In the genomic region with DNA sequence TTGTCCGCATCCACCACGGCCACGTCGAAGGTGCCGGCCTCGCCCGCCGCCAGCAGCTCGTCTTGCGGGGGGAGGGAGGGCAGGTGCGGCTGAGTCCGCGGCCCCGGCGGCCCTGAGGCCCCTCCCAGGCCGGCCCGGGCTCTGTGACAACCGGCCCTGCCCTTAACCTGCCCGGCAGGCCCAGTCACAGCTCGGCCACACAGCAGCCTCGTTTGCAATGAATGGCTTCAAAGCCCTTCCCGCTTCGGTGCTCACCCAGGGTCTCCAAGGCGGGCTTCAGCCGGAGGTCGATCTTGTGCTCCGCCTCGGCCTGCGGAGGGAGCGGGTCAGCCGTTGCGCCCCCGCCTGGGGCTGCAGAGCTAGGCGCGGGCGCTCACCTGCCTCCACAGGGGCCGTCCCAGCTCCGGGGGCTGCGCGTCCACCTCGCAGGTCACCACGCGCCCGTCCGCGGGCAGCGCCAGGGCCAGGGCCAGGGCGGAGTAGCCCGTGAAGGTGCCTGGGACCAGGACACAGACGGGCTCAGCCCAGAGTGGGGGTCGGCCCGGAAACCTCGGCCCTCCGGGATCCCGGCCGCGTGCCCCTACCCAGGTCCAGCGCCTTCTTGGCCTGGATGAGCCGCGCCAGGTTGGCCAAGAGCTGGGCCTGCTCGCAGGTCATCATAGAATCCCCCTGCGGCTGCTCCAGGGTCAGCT, we compare ENCODE assay signal across 1 cellular context.
TF ChIP-seq lines count a peak whose summit lies in the region.

No MANE protein-coding gene starts in this region.

TF ChIP-seq in endothelial cell of umbilical vein, 7 proteins besides CTCF, POLR2A, EP300 and RAD21 (continued from another document):
- TF ChIP-seq FOS (IDR thresholded peaks at IDR 0.05; ENCODE audit: borderline replicate concordance, insufficient read depth, low read length) (no peak), EZH2 (IDR thresholded peaks at IDR 0.05; ENCODE audit: borderline replicate concordance, low read depth, low read length, severe bottlenecking) (no peak)
- TF ChIP-seq, protein P1, sequence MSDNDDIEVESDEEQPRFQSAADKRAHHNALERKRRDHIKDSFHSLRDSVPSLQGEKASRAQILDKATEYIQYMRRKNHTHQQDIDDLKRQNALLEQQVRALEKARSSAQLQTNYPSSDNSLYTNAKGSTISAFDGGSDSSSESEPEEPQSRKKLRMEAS (IDR thresholded peaks at IDR 0.05; ENCODE audit: insufficient read depth, insufficient read length) = no peak
